1 cellular context compared by ENCODE assay signal in genomic region chr1:184646824-184647223, GRCh38.
TF ChIP-seq lines count a peak whose summit lies in the region.

No MANE protein-coding gene starts in this region.

TF ChIP-seq in IMR-90, 13 proteins besides CTCF, POLR2A, EP300 and RAD21:
- no peak for TF ChIP-seq MAZ (IDR thresholded peaks at IDR 0.05; ENCODE audit: borderline replicate concordance, low read depth, low read length)
